Comparison of ENCODE assay signal across 34 cellular contexts in the genomic region with DNA sequence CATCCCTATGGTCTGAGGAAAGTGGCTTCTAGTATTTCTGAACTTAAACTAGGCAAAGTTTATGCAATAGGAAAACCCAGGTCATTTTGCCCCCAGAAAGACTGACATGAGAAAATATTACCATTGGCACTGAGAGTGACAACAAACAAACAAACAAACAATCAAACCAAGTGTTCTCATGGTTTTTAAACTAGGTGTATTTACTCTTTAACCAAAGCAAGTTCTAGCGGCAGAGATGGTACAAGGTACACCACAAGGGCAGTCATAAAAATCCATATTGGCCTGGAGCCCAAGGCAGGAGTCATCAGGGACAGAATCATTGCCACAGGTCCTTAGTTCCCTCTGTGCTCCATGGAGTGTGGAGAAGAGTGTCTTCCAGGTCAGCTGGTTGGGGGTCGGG. TPM values are rescaled to one million over a fixed set of nuclear protein-coding genes. Genes with fewer than 3 reads are reported as not detected.
"Had no signal": no experiment of that assay in that cellular context is flagged by ENCODE, and none has a peak within 500 bp of the region (broad histone marks: within the 10 kb centered on the region; RNA-seq: fewer than 3 reads in every experiment).

No MANE protein-coding gene starts in this region.

- H3K27ac ChIP-seq: adrenal gland, body of pancreas, cardiac muscle cell, gastroesophageal sphincter, thyroid gland had no signal

- H3K9me3 Mint-ChIP-seq: activated CD4-positive, alpha-beta memory T cell treated with anti-CD3 and anti-CD28 coated beads for 36 hours; activated CD4-positive, alpha-beta T cell treated with anti-CD3 and anti-CD28 coated beads, Interleukin-2, amount 10 ng/mL, durations not matched to agents 24 days and 14 days; activated naive CD4-positive, alpha-beta T cell treated with anti-CD3 and anti-CD28 coated beads for 36 hours; activated naive CD8-positive, alpha-beta T cell treated with anti-CD3 and anti-CD28 coated beads for 36 hours; activated T-helper 1 cell treated with anti-CD3 and anti-CD28 coated beads, Interleukin-12 subunit alpha, Interleukin-12 subunit beta, Interleukin-2, Interleukin-4 antibody, amounts not matched to agents 30 ng/mL and 10 ng/mL and 1 ng/mL, durations not matched to agents 14 hours and 24 hours and 36 hours; neural crest cell; stimulated activated effector memory CD8-positive, alpha-beta T cell treated with anti-CD3 and anti-CD28 coated beads, Interleukin-12 subunit alpha, Interleukin-12 subunit beta, amount 100 ng/mL, for 72 hours; stimulated activated naive CD8-positive, alpha-beta T cell treated with anti-CD3 and anti-CD28 coated beads, Interleukin-15, amount 100 ng/mL, for 72 hours; T-helper 2 cell treated with Interferon-gamma antibody and Interleukin-4, amounts not matched to agents 5 μg/mL and 100 μg/mL, for 36 hours had no signal

- H3K36me3 ChIP-seq: adrenal gland, cardiac muscle cell, gastroesophageal sphincter, thyroid gland had no signal

- H3K36me3 Mint-ChIP-seq: activated CD4-positive, alpha-beta memory T cell treated with anti-CD3 and anti-CD28 coated beads for 36 hours; activated naive CD8-positive, alpha-beta T cell treated with anti-CD3 and anti-CD28 coated beads for 36 hours; naive thymus-derived CD4-positive, alpha-beta T cell; stimulated activated effector memory CD8-positive, alpha-beta T cell treated with anti-CD3 and anti-CD28 coated beads, Interleukin-12 subunit alpha, Interleukin-12 subunit beta, amount 100 ng/mL, for 72 hours had no signal

- H3K27me3 ChIP-seq: adrenal gland, body of pancreas, cardiac muscle cell, gastroesophageal sphincter, thyroid gland had no signal

- ATAC-seq: activated CD4-positive, CD25-positive, alpha-beta regulatory T cell treated with anti-CD3 and anti-CD28 coated beads, Interleukin-2, amount 50 U/mL, for 24 hours; body of pancreas; gastroesophageal sphincter; left ventricle myocardium superior; naive thymus-derived CD4-positive, alpha-beta T cell; right cardiac atrium; stimulated activated effector memory CD8-positive, alpha-beta T cell treated with anti-CD3 and anti-CD28 coated beads, Interleukin-12 subunit alpha, Interleukin-12 subunit beta, amount 100 ng/mL, for 72 hours; stimulated activated naive CD8-positive, alpha-beta T cell treated with anti-CD3 and anti-CD28 coated beads, Interleukin-15, amount 100 ng/mL, for 72 hours had no signal

- DNase-seq: activated CD4-positive, alpha-beta memory T cell treated with anti-CD3 and anti-CD28 coated beads for 36 hours; activated CD4-positive, alpha-beta T cell treated with anti-CD3 and anti-CD28 coated beads, Interleukin-2, amount 10 ng/mL, durations not matched to agents 24 days and 14 days; activated CD8-positive, alpha-beta memory T cell treated with anti-CD3 and anti-CD28 coated beads, Interleukin-2, amount 50 U/mL, for 4 hours; activated effector memory CD4-positive, alpha-beta T cell treated with anti-CD3 and anti-CD28 coated beads, Interleukin-2, amount 50 U/mL, for 16 hours; activated naive CD4-positive, alpha-beta T cell treated with anti-CD3 and anti-CD28 coated beads for 36 hours; activated naive CD8-positive, alpha-beta T cell treated with anti-CD3 and anti-CD28 coated beads for 36 hours; activated T-cell treated with anti-CD3 and anti-CD28 coated beads, Interleukin-2, amount 50 U/mL, for 1 hour; adrenal gland; aorta; body of pancreas; head of caudate nucleus; kidney glomerular epithelial cell; left ventricle myocardium superior; mammary epithelial cell; naive thymus-derived CD4-positive, alpha-beta T cell; nucleus accumbens; right cardiac atrium; stimulated activated CD4-positive, alpha-beta T cell treated with anti-CD3 and anti-CD28 coated beads, Interleukin-12 subunit alpha, Interleukin-12 subunit beta, amount 100 ng/mL, for 4 hours; stimulated activated CD4-positive, alpha-beta T cell treated with anti-CD3 and anti-CD28 coated beads, Interleukin-4, amount 100 ng/mL, for 1 hour; stimulated activated naive CD8-positive, alpha-beta T cell treated with anti-CD3 and anti-CD28 coated beads, Interleukin-15, amount 100 ng/mL, for 72 hours; substantia nigra; T-helper 1 cell; thyroid gland had no signal

- H3K27ac Mint-ChIP-seq: activated CD4-positive, alpha-beta memory T cell treated with anti-CD3 and anti-CD28 coated beads for 36 hours; activated CD4-positive, alpha-beta T cell treated with anti-CD3 and anti-CD28 coated beads, Interleukin-2, amount 10 ng/mL, durations not matched to agents 24 days and 14 days; activated naive CD4-positive, alpha-beta T cell treated with anti-CD3 and anti-CD28 coated beads for 36 hours; activated naive CD8-positive, alpha-beta T cell treated with anti-CD3 and anti-CD28 coated beads for 36 hours; activated T-helper 1 cell treated with anti-CD3 and anti-CD28 coated beads, Interleukin-12 subunit alpha, Interleukin-12 subunit beta, Interleukin-2, Interleukin-4 antibody, amounts not matched to agents 30 ng/mL and 10 ng/mL and 1 ng/mL, durations not matched to agents 14 hours and 24 hours and 36 hours; naive thymus-derived CD4-positive, alpha-beta T cell; stimulated activated effector memory CD8-positive, alpha-beta T cell treated with anti-CD3 and anti-CD28 coated beads, Interleukin-12 subunit alpha, Interleukin-12 subunit beta, amount 100 ng/mL, for 72 hours; stimulated activated naive CD8-positive, alpha-beta T cell treated with anti-CD3 and anti-CD28 coated beads, Interleukin-15, amount 100 ng/mL, for 72 hours; T-helper 2 cell treated with Interferon-gamma antibody and Interleukin-4, amounts not matched to agents 5 μg/mL and 100 μg/mL, for 36 hours had no signal

- H3K4me1 Mint-ChIP-seq: activated CD4-positive, alpha-beta T cell treated with anti-CD3 and anti-CD28 coated beads, Interleukin-2, amount 10 ng/mL, durations not matched to agents 24 days and 14 days; activated naive CD8-positive, alpha-beta T cell treated with anti-CD3 and anti-CD28 coated beads for 36 hours; neural crest cell; stimulated activated effector memory CD8-positive, alpha-beta T cell treated with anti-CD3 and anti-CD28 coated beads, Interleukin-12 subunit alpha, Interleukin-12 subunit beta, amount 100 ng/mL, for 72 hours; stimulated activated naive CD8-positive, alpha-beta T cell treated with anti-CD3 and anti-CD28 coated beads, Interleukin-15, amount 100 ng/mL, for 72 hours had no signal

- H3K4me3 ChIP-seq: adrenal gland, body of pancreas, cardiac muscle cell, gastroesophageal sphincter, thyroid gland had no signal

- H3K27me3 Mint-ChIP-seq: activated naive CD8-positive, alpha-beta T cell treated with anti-CD3 and anti-CD28 coated beads for 36 hours had no signal

- H3K4me1 ChIP-seq: adrenal gland, body of pancreas, gastroesophageal sphincter, thyroid gland had no signal

- H3K4me3 Mint-ChIP-seq: activated CD4-positive, alpha-beta memory T cell treated with anti-CD3 and anti-CD28 coated beads for 36 hours; activated CD4-positive, alpha-beta T cell treated with anti-CD3 and anti-CD28 coated beads, Interleukin-2, amount 10 ng/mL, durations not matched to agents 24 days and 14 days; activated naive CD4-positive, alpha-beta T cell treated with anti-CD3 and anti-CD28 coated beads for 36 hours; activated naive CD8-positive, alpha-beta T cell treated with anti-CD3 and anti-CD28 coated beads for 36 hours; activated T-helper 1 cell treated with anti-CD3 and anti-CD28 coated beads, Interleukin-12 subunit alpha, Interleukin-12 subunit beta, Interleukin-2, Interleukin-4 antibody, amounts not matched to agents 30 ng/mL and 10 ng/mL and 1 ng/mL, durations not matched to agents 14 hours and 24 hours and 36 hours; naive thymus-derived CD4-positive, alpha-beta T cell; neural crest cell; stimulated activated effector memory CD8-positive, alpha-beta T cell treated with anti-CD3 and anti-CD28 coated beads, Interleukin-12 subunit alpha, Interleukin-12 subunit beta, amount 100 ng/mL, for 72 hours; stimulated activated naive CD8-positive, alpha-beta T cell treated with anti-CD3 and anti-CD28 coated beads, Interleukin-15, amount 100 ng/mL, for 72 hours; T-helper 2 cell treated with Interferon-gamma antibody and Interleukin-4, amounts not matched to agents 5 μg/mL and 100 μg/mL, for 36 hours had no signal

- H3K9me3 ChIP-seq: adrenal gland, body of pancreas, gastroesophageal sphincter, thyroid gland had no signal

RNA-seq across cellular contexts. Expression of gene ENPEP, which starts 26.0 kb away (rescaled TPM):
- total RNA-seq: activated CD4-positive, alpha-beta memory T cell treated with anti-CD3 and anti-CD28 coated beads for 36 hours; activated CD4-positive, alpha-beta T cell treated with anti-CD3 and anti-CD28 coated beads, Interleukin-2, amount 10 ng/mL, durations not matched to agents 24 days and 14 days; activated CD8-positive, alpha-beta memory T cell treated with anti-CD3 and anti-CD28 coated beads for 36 hours; activated naive CD4-positive, alpha-beta T cell treated with anti-CD3 and anti-CD28 coated beads for 36 hours; activated naive CD8-positive, alpha-beta T cell treated with anti-CD3 and anti-CD28 coated beads for 36 hours; endothelial cell of umbilical vein; fibroblast of lung; mammary epithelial cell; pulmonary artery endothelial cell had no signal
- polyA plus RNA-seq: endothelial cell of umbilical vein; mammary epithelial cell; naive thymus-derived CD4-positive, alpha-beta T cell had no signal
